In genomic region chr6:39197521-39198500, GRCh38 we compare ENCODE assay signal across 20 cellular contexts. TPM values are rescaled to one million over a fixed set of nuclear protein-coding genes. Genes with fewer than 3 reads are reported as not detected.
DNase-seq lines count a peak whose midpoint lies in the region; FAIRE-seq and TF ChIP-seq lines count a peak whose summit lies in the region.
"Had no signal": no experiment of that assay in that cellular context is flagged by ENCODE, and none has a peak within 500 bp of the region (broad histone marks: within the 10 kb centered on the region; RNA-seq: fewer than 3 reads in every experiment).

No MANE protein-coding gene starts in this region.

- TF ChIP-seq EP300 in SK-N-SH (IDR thresholded peaks at IDR 0.05; ENCODE audit: borderline replicate concordance in 1 of 2, low read depth in 1 of 2, low read length in 1 of 2), result no peak

- no peaks in the 10 kb centered on the region for H3K9me3 ChIP-seq in SK-N-SH
- H3K9me3 ChIP-seq: ovary, sigmoid colon had no signal

- peak; percentile 2; the same call in 1 of the 2 replicates for TF ChIP-seq CTCF in 22Rv1 (IDR thresholded peaks at IDR 0.05)
- no peak for TF ChIP-seq CTCF in SK-N-SH (IDR thresholded peaks at IDR 0.05)

- H3K27me3 ChIP-seq in SK-N-SH (ENCODE audit: insufficient read depth), result no peaks in the 10 kb centered on the region
- H3K27me3 ChIP-seq: ovary, sigmoid colon had no signal

- no peaks in the 10 kb centered on the region for H3F3A ChIP-seq in SK-N-SH (replicated peaks; ENCODE audit: insufficient read depth)

- H3K27ac ChIP-seq in 22Rv1 (no peak overlapping the region), SK-N-SH (ENCODE audit: low read depth in 2 of 2, low read length in 1 of 2) (no peak overlapping the region)
- H3K27ac ChIP-seq: GM23248, ovary, sigmoid colon had no signal

- intact Hi-C loops in posterior vena cava (cut with DNase I), result no loop called here

- no peaks in the 10 kb centered on the region for H3K9me2 ChIP-seq in SK-N-SH

- WGBS in SK-N-SH (ENCODE audit: low lambda C conversion rate), result 52% methylated on average over 4 of the region's 4 CpGs

- no peak for DNase-seq in GM19239 (ENCODE audit: insufficient read length, low spot score)
- peak; percentile 54 for DNase-seq in SK-N-SH
- DNase-seq in kidney tubule cell (ENCODE audit: low spot score), result peak; percentile 58
- DNase-seq in SHP77 treated with DMSO at 0.1 percent for 48 hours (lab: John Stamatoyannopoulos, UW), result no peak
- no peak for DNase-seq in AML-193 (lab: John Stamatoyannopoulos, UW)
- no peak for DNase-seq in posterior vena cava (ENCODE audit: low spot score)
- DNase-seq in GDM1 (lab: John Stamatoyannopoulos, UW), result no peak
- DNase-seq: activated CD4-positive, alpha-beta T cell treated with anti-CD3 and anti-CD28 coated beads for 1 hour; activated effector memory CD4-positive, alpha-beta T cell treated with anti-CD3 and anti-CD28 coated beads, Interleukin-2, amount 50 U/mL, for 16 hours; anterior cingulate cortex; COR-L47; GF-D8; GM23248; NCI-H2171; NCI-H748 treated with DMSO at 0.1 percent for 48 hours; ovary; sigmoid colon; stimulated activated CD4-positive, alpha-beta T cell treated with anti-CD3 and anti-CD28 coated beads, Interleukin-2, amount 100 ng/mL, for 24 hours had no signal

- POLR2A ChIA-PET in SK-N-SH (lab: Yijun Ruan, JAX), result no interaction called here

- H3K9ac ChIP-seq in SK-N-SH, result no peak overlapping the region
- H3K9ac ChIP-seq: GM23248 had no signal

- no peak for TF ChIP-seq RAD21 in SK-N-SH (IDR thresholded peaks at IDR 0.05; ENCODE audit: low read length)

- H4K20me1 ChIP-seq in SK-N-SH (ENCODE audit: insufficient read depth), result no peaks in the 10 kb centered on the region

- H3K4me1 ChIP-seq in SK-N-SH (ENCODE audit: control insufficient read depth in 1 of 2, insufficient read depth in 2 of 2, low read depth in 1 of 2, low read length in 1 of 2), result peaks cover 0 to 10% of the 10 kb centered on the region in 2 experiments; a peak in 1 of 4 replicates
- H3K4me1 ChIP-seq: sigmoid colon had no signal

- H3K79me2 ChIP-seq in SK-N-SH (ENCODE audit: insufficient read depth), result no peaks in the 10 kb centered on the region

- peak; percentile 82 for FAIRE-seq in GM19239 (lab: Jason Lieb, UNC)

- CTCF ChIA-PET in SK-N-SH (lab: Yijun Ruan, JAX), result interaction anchor here (1.0 to 2.2 kb wide), 4 partner anchors 8 to 195 kb away, joined by 3 to 9 read pairs (median 4); no protein-coding TSS in a partner anchor

- H3K4me2 ChIP-seq in SK-N-SH, result no peak overlapping the region

- no peak overlapping the region for H2AFZ ChIP-seq in SK-N-SH (ENCODE audit: low read depth)
- H2AFZ ChIP-seq: GM23248 had no signal

- no peak overlapping the region for H3K4me3 ChIP-seq in SK-N-SH (ENCODE audit: low read depth in 2 of 2, low read length in 1 of 2)
- H3K4me3 ChIP-seq: GM23248, ovary, sigmoid colon had no signal

- H3K36me3 ChIP-seq in SK-N-SH (replicated peaks in 1 of 2; ENCODE audit: control insufficient read depth in 1 of 2, insufficient read depth in 2 of 2, low read length in 1 of 2), result no peaks in the 10 kb centered on the region
- H3K36me3 ChIP-seq: sigmoid colon had no signal

TF ChIP-seq in SK-N-SH, 30 proteins besides CTCF, POLR2A, EP300 and RAD21:
- TF ChIP-seq GATA2 (CRISPR knock-in tag; IDR thresholded peaks at IDR 0.05), result 0 out of 2 replicates have a peak, but pooled peaks have one; percentile 44
- TF ChIP-seq, protein P1, sequence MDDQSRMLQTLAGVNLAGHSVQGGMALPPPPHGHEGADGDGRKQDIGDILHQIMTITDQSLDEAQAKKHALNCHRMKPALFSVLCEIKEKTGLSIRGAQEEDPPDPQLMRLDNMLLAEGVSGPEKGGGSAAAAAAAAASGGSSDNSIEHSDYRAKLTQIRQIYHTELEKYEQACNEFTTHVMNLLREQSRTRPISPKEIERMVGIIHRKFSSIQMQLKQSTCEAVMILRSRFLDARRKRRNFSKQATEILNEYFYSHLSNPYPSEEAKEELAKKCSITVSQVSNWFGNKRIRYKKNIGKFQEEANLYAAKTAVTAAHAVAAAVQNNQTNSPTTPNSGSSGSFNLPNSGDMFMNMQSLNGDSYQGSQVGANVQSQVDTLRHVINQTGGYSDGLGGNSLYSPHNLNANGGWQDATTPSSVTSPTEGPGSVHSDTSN (IDR thresholded peaks at IDR 0.05), result no peak

RNA-seq across cellular contexts. Expression of gene KCNK5, which starts 31.5 kb away (rescaled TPM):
- 0.03 TPM in 1 of 2 replicates, not detected in the other for polyA plus RNA-seq in SK-N-SH (2012; rRNA removed)
- polyA plus RNA-seq in SK-N-SH (2012; cell fraction: cytosol; rRNA removed), result 0.03 and 0.05 TPM in 2 replicates
- polyA plus RNA-seq in SK-N-SH (2012; cell fraction: nucleus; rRNA removed), result 0.04 TPM in 2 replicates
- 1 to 10 TPM in 1 of 2 donors, under 1 TPM in 1; 0.76 to 2.1 TPM for total RNA-seq in posterior vena cava
- total RNA-seq: GM23248 had no signal
- polyA plus RNA-seq: AG04450, GM23248 had no signal

Comparison
In these comparisons a context has a peak if more than half of its experiments do, and no peak if none do; other contexts are left out.
1. DNase-seq: peak in SK-N-SH (single experiment) and kidney tubule cell (single experiment); none in GM19239 (single experiment), SHP77 treated with DMSO at 0.1 percent for 48 hours (single experiment), AML-193 (0 of 2), posterior vena cava (single experiment) and GDM1 (single experiment).